Comparison of ENCODE assay signal across 1 cellular context in the genomic region with DNA sequence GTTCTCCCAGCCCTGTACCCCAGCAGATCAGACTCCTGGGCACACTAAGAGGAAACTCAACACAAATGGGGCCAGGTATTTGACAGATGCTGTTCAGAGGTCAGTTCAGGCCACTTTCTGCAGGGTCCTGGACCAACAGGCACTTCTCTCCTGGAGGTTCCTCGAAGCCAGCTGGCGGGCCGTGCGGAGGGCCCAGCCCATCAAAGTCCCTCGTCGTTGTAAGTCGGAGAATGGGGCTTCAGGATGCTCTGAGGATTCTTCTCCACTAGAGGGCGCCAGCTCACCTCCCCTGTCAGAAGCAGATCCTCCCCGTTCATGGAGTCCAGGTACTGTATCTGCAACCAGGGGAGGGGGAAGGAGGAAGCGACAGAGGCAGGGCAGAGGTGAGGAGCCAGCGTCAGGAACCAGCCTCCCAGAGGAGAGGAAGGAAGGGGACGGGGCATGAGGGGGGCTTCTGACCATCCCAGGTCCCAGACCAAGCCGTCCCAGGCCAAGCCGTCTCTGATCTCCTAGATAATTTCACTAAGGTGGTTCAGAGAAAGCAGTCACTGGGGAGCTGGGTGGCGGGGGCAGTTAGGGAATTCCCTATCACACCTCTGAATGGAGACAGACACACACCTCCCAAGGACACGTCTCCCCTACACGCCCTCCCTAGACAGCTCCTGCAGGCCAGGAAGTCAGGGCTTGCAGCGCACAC.
TF ChIP-seq lines count a peak whose summit lies in the region.

No MANE protein-coding gene starts in this region.

TF ChIP-seq in HepG2, 621 proteins besides CTCF, POLR2A, EP300 and RAD21 (continued from another document and continues in another):
- TF ChIP-seq NR2F6 (IDR thresholded peaks at IDR 0.05) (no peak), NR2F6 (CRISPR knock-in tag; IDR thresholded peaks at IDR 0.05) (peak; percentile 66; the same call in 1 of the 2 replicates), ELF3 (CRISPR knock-in tag; IDR thresholded peaks at IDR 0.05) (peak; percentile 90), KDM3A (CRISPR knock-in tag; IDR thresholded peaks at IDR 0.05; ENCODE audit: low read depth) (peak; percentile 93; the same call in 1 of the 2 replicates), ZBTB20 (CRISPR knock-in tag; IDR thresholded peaks at IDR 0.05; ENCODE audit: borderline replicate concordance, low read depth) (no peak), ZSCAN31 (CRISPR knock-in tag; IDR thresholded peaks at IDR 0.05; ENCODE audit: low read depth) (peak; percentile 78; the same call in 1 of the 2 replicates), SP2 (CRISPR knock-in tag; IDR thresholded peaks at IDR 0.05) (no peak), ZNF558 (CRISPR knock-in tag; IDR thresholded peaks at IDR 0.05; ENCODE audit: borderline replicate concordance) (no peak), MBD4 (IDR thresholded peaks at IDR 0.05; ENCODE audit: borderline replicate concordance, low read length) (no peak), TAF15 (IDR thresholded peaks at IDR 0.05; ENCODE audit: low read depth, low read length, poor library complexity, severe bottlenecking) (no peak), HNF4G (IDR thresholded peaks at IDR 0.05; ENCODE audit: borderline replicate concordance, low read depth, low read length) (no peak), HNF4G (CRISPR knock-in tag; IDR thresholded peaks at IDR 0.05; ENCODE audit: borderline replicate concordance, low read depth) (no peak), TCF7L2 (IDR thresholded peaks at IDR 0.05; ENCODE audit: low read depth, low read length) (no peak), ZNF556 (CRISPR knock-in tag; IDR thresholded peaks at IDR 0.05; ENCODE audit: borderline replicate concordance) (peak; percentile 60; the same call in 1 of the 2 replicates), JDP2 (CRISPR knock-in tag; IDR thresholded peaks at IDR 0.05; ENCODE audit: borderline replicate concordance) (no peak), ZNF776 (CRISPR knock-in tag; IDR thresholded peaks at IDR 0.05) (no peak), ZNF253 (CRISPR knock-in tag; IDR thresholded peaks at IDR 0.05; ENCODE audit: borderline replicate concordance) (no peak), RFX3 (CRISPR knock-in tag; IDR thresholded peaks at IDR 0.05) (no peak; the same call in 1 of the 2 replicates), ISX (CRISPR knock-in tag; conservative IDR thresholded peaks at IDR 0.05) (no peak), PCBP2 (optimal IDR thresholded peaks at IDR 0.05; ENCODE audit: low read depth, low read length, poor library complexity, severe bottlenecking) (no peak), ETV5 (CRISPR knock-in tag; IDR thresholded peaks at IDR 0.05; ENCODE audit: borderline replicate concordance) (peak; percentile 53; the same call in 1 of the 2 replicates), ZSCAN21 (CRISPR knock-in tag; IDR thresholded peaks at IDR 0.05; ENCODE audit: borderline replicate concordance) (peak; percentile 58; the same call in 1 of the 2 replicates), POLR2AphosphoS5 (IDR thresholded peaks at IDR 0.05; ENCODE audit: low read depth, low read length) (no peak), SOX13 (IDR thresholded peaks at IDR 0.05) (no peak), SOX13 (CRISPR knock-in tag; conservative IDR thresholded peaks at IDR 0.05 in 1 of 2, IDR thresholded peaks at IDR 0.05 in 1 of 2) (no peak; a peak in 1 of 4 replicates), FIP1L1 (IDR thresholded peaks at IDR 0.05; ENCODE audit: borderline replicate concordance, insufficient read depth, low read depth, low read length) (no peak), ZNF598 (CRISPR knock-in tag; IDR thresholded peaks at IDR 0.05; ENCODE audit: borderline replicate concordance) (no peak), KAT2B (IDR thresholded peaks at IDR 0.05; ENCODE audit: borderline replicate concordance, low read depth, low read length) (no peak), MATR3 (CRISPR knock-in tag; IDR thresholded peaks at IDR 0.05) (no peak), SP4 (CRISPR knock-in tag; IDR thresholded peaks at IDR 0.05) (peak; percentile 39; the same call in 1 of the 2 replicates), RXRB (CRISPR knock-in tag; IDR thresholded peaks at IDR 0.05; ENCODE audit: borderline replicate concordance) (peak; percentile 80; the same call in 1 of the 2 replicates), ZKSCAN5 (CRISPR knock-in tag; IDR thresholded peaks at IDR 0.05) (peak; percentile 78; the same call in 1 of the 2 replicates), ZNF550 (CRISPR knock-in tag; IDR thresholded peaks at IDR 0.05; ENCODE audit: borderline replicate concordance) (no peak), HIVEP1 (CRISPR knock-in tag; IDR thresholded peaks at IDR 0.05) (no peak), ZKSCAN1 (IDR thresholded peaks at IDR 0.05; ENCODE audit: low read length) (0 out of 2 replicates have a peak, but pooled peaks have one; percentile 41), ZNF430 (CRISPR knock-in tag; IDR thresholded peaks at IDR 0.05) (0 out of 2 replicates have a peak, but pooled peaks have one; percentile 55), SMAD1 (CRISPR knock-in tag; IDR thresholded peaks at IDR 0.05; ENCODE audit: borderline replicate concordance, low read depth) (no peak), ZNF296 (CRISPR knock-in tag; conservative IDR thresholded peaks at IDR 0.05) (peak; percentile 85; the same call in 1 of the 2 replicates)
- TF ChIP-seq, protein P1, sequence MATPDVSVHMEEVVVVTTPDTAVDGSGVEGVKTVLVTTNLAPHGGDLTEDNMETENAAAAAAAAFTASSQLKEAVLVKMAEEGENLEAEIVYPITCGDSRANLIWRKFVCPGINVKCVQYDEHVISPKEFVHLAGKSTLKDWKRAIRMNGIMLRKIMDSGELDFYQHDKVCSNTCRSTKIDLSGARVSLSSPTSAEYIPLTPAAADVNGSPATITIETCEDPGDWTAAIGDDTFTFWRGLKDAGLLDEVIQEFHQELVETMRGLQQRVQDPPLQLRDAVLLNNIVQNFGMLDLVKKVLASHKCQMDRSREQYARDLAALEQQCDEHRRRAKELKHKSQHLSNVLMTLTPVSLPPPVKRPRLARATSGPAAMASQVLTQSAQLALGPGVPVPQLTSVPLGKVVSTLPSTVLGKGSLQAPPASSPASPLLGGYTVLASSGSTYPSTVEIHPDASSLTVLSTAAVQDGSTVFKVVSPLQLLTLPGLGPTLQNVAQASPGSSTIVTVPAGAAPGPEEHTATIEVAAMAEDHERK (CRISPR knock-in tag; IDR thresholded peaks at IDR 0.05; ENCODE audit: low read depth) = no peak
- TF ChIP-seq, protein P2, sequence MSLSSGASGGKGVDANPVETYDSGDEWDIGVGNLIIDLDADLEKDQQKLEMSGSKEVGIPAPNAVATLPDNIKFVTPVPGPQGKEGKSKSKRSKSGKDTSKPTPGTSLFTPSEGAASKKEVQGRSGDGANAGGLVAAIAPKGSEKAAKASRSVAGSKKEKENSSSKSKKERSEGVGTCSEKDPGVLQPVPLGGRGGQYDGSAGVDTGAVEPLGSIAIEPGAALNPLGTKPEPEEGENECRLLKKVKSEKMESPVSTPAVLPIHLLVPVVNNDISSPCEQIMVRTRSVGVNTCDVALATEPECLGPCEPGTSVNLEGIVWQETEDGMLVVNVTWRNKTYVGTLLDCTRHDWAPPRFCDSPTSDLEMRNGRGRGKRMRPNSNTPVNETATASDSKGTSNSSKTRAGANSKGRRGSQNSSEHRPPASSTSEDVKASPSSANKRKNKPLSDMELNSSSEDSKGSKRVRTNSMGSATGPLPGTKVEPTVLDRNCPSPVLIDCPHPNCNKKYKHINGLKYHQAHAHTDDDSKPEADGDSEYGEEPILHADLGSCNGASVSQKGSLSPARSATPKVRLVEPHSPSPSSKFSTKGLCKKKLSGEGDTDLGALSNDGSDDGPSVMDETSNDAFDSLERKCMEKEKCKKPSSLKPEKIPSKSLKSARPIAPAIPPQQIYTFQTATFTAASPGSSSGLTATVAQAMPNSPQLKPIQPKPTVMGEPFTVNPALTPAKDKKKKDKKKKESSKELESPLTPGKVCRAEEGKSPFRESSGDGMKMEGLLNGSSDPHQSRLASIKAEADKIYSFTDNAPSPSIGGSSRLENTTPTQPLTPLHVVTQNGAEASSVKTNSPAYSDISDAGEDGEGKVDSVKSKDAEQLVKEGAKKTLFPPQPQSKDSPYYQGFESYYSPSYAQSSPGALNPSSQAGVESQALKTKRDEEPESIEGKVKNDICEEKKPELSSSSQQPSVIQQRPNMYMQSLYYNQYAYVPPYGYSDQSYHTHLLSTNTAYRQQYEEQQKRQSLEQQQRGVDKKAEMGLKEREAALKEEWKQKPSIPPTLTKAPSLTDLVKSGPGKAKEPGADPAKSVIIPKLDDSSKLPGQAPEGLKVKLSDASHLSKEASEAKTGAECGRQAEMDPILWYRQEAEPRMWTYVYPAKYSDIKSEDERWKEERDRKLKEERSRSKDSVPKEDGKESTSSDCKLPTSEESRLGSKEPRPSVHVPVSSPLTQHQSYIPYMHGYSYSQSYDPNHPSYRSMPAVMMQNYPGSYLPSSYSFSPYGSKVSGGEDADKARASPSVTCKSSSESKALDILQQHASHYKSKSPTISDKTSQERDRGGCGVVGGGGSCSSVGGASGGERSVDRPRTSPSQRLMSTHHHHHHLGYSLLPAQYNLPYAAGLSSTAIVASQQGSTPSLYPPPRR (CRISPR knock-in tag; IDR thresholded peaks at IDR 0.05; ENCODE audit: borderline replicate concordance) = no peak
- TF ChIP-seq, protein P3, sequence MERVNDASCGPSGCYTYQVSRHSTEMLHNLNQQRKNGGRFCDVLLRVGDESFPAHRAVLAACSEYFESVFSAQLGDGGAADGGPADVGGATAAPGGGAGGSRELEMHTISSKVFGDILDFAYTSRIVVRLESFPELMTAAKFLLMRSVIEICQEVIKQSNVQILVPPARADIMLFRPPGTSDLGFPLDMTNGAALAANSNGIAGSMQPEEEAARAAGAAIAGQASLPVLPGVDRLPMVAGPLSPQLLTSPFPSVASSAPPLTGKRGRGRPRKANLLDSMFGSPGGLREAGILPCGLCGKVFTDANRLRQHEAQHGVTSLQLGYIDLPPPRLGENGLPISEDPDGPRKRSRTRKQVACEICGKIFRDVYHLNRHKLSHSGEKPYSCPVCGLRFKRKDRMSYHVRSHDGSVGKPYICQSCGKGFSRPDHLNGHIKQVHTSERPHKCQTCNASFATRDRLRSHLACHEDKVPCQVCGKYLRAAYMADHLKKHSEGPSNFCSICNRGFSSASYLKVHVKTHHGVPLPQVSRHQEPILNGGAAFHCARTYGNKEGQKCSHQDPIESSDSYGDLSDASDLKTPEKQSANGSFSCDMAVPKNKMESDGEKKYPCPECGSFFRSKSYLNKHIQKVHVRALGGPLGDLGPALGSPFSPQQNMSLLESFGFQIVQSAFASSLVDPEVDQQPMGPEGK (CRISPR knock-in tag; IDR thresholded peaks at IDR 0.05) = peak; percentile 54; the same call in 1 of the 2 replicates
- TF ChIP-seq, protein P4, sequence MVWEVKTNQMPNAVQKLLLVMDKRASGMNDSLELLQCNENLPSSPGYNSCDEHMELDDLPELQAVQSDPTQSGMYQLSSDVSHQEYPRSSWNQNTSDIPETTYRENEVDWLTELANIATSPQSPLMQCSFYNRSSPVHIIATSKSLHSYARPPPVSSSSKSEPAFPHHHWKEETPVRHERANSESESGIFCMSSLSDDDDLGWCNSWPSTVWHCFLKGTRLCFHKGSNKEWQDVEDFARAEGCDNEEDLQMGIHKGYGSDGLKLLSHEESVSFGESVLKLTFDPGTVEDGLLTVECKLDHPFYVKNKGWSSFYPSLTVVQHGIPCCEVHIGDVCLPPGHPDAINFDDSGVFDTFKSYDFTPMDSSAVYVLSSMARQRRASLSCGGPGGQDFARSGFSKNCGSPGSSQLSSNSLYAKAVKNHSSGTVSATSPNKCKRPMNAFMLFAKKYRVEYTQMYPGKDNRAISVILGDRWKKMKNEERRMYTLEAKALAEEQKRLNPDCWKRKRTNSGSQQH (CRISPR knock-in tag; IDR thresholded peaks at IDR 0.05; ENCODE audit: low read depth) = no peak
- TF ChIP-seq, protein P5, sequence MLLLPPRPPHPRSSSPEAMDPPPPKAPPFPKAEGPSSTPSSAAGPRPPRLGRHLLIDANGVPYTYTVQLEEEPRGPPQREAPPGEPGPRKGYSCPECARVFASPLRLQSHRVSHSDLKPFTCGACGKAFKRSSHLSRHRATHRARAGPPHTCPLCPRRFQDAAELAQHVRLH (CRISPR knock-in tag; IDR thresholded peaks at IDR 0.05; ENCODE audit: borderline replicate concordance, low read depth) = peak; percentile 95; the same call in 1 of the 2 replicates
- TF ChIP-seq, protein P6, sequence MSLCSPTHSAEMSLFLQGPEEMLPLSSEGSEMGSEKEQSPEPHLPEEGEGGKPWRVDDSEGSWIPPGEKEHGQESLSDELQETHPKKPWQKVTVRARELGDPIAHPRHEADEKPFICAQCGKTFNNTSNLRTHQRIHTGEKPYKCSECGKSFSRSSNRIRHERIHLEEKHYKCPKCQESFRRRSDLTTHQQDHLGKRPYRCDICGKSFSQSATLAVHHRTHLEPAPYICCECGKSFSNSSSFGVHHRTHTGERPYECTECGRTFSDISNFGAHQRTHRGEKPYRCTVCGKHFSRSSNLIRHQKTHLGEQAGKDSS (CRISPR knock-in tag; IDR thresholded peaks at IDR 0.05; ENCODE audit: borderline replicate concordance, low read depth) = 0 out of 2 replicates have a peak, but pooled peaks have one; percentile 67
- TF ChIP-seq, protein P7, sequence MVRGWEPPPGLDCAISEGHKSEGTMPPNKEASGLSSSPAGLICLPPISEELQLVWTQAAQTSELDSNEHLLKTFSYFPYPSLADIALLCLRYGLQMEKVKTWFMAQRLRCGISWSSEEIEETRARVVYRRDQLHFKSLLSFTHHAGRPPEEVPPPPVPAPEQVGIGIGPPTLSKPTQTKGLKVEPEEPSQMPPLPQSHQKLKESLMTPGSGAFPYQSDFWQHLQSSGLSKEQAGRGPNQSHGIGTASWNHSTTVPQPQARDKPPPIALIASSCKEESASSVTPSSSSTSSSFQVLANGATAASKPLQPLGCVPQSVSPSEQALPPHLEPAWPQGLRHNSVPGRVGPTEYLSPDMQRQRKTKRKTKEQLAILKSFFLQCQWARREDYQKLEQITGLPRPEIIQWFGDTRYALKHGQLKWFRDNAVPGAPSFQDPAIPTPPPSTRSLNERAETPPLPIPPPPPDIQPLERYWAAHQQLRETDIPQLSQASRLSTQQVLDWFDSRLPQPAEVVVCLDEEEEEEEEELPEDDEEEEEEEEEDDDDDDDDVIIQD (CRISPR knock-in tag; IDR thresholded peaks at IDR 0.05; ENCODE audit: low read depth) = peak; percentile 73; the same call in 1 of the 2 replicates
- TF ChIP-seq, protein P8, sequence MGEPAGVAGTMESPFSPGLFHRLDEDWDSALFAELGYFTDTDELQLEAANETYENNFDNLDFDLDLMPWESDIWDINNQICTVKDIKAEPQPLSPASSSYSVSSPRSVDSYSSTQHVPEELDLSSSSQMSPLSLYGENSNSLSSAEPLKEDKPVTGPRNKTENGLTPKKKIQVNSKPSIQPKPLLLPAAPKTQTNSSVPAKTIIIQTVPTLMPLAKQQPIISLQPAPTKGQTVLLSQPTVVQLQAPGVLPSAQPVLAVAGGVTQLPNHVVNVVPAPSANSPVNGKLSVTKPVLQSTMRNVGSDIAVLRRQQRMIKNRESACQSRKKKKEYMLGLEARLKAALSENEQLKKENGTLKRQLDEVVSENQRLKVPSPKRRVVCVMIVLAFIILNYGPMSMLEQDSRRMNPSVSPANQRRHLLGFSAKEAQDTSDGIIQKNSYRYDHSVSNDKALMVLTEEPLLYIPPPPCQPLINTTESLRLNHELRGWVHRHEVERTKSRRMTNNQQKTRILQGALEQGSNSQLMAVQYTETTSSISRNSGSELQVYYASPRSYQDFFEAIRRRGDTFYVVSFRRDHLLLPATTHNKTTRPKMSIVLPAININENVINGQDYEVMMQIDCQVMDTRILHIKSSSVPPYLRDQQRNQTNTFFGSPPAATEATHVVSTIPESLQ (CRISPR knock-in tag; conservative IDR thresholded peaks at IDR 0.05) = peak; percentile 81; the same call in 1 of the 2 replicates
